5 cellular contexts compared by ENCODE assay signal in the genomic region with DNA sequence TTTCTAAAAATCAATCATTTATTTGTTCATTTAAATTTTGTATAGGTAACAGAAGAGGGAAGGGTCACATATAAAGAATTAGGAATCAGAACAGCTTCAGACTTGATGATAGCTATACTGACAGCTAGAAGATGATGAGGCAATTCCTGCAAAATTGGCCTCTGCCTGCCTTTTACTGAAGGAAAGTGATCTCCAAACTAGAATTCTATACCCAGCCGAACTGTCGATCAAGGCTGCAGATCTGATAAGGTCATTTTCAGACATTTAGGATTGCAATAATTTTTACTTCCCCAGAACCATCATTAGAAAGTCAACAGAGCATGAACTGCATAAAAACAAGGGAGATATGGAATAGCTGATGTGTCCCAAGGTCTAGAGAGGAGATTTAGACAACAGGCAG.
"Had no signal": no experiment of that assay in that cellular context is flagged by ENCODE, and none has a peak within 500 bp of the region (broad histone marks: within the 10 kb centered on the region; RNA-seq: fewer than 3 reads in every experiment).

No MANE protein-coding gene starts in this region.

- H3K36me3 ChIP-seq: HAP-1 had no signal

- DNase-seq: GOT3, H7 had no signal

- H3K9ac ChIP-seq: GM23248 had no signal

- ATAC-seq: HCT116 had no signal

- H3K27ac ChIP-seq: GM23248 had no signal

- H2AFZ ChIP-seq: GM23248 had no signal

- H3K4me3 ChIP-seq: GM23248, HAP-1 had no signal

- H3K9me3 ChIP-seq: HAP-1 had no signal

- H3K4me1 ChIP-seq: HAP-1 had no signal
